20 cellular contexts compared by ENCODE assay signal in genomic region chr6:85383042-85383441, GRCh38.
"Had no signal": no experiment of that assay in that cellular context is flagged by ENCODE, and none has a peak within 500 bp of the region (broad histone marks: within the 10 kb centered on the region; RNA-seq: fewer than 3 reads in every experiment).

No MANE protein-coding gene starts in this region.

- H3K4me1 Mint-ChIP-seq: mesothelial cell of epicardium, neural progenitor cell had no signal

- H3K27me3 ChIP-seq: hepatocyte, neural progenitor cell, ovary, right atrium auricular region, stomach, transverse colon had no signal

- H3K27ac ChIP-seq: hepatocyte, neural progenitor cell, ovary, right atrium auricular region, stomach, thoracic aorta, transverse colon had no signal

- H3K36me3 ChIP-seq: neural progenitor cell, ovary, right atrium auricular region, stomach, thoracic aorta, transverse colon had no signal

- H3K36me3 Mint-ChIP-seq: mesothelial cell of epicardium; natural killer cell treated with Interleukin-12 subunit alpha and Interleukin-12 subunit beta and Interleukin-15 and Interleukin-18, amount 100 ng/mL, for 72 hours; neural progenitor cell had no signal

- ATAC-seq: left cardiac atrium; natural killer cell treated with Interleukin-12 subunit alpha and Interleukin-12 subunit beta and Interleukin-15 and Interleukin-18, amount 100 ng/mL, for 72 hours had no signal

- H3K9me3 ChIP-seq: ovary, right atrium auricular region, stomach, thoracic aorta, transverse colon had no signal

- H3K4me1 ChIP-seq: neural progenitor cell, right atrium auricular region, stomach had no signal

- DNase-seq: effector memory CD4-positive, alpha-beta T cell; erythroblast; foreskin melanocyte; head of caudate nucleus; kidney; left cardiac atrium; nucleus accumbens; ovary; small intestine; stimulated activated CD4-positive, alpha-beta T cell treated with anti-CD3 and anti-CD28 coated beads, Interleukin-12 subunit alpha, Interleukin-12 subunit beta, amount 100 ng/mL, for 4 hours; stimulated activated naive CD4-positive, alpha-beta T cell; stomach; substantia nigra; transverse colon had no signal

- H3K9me3 Mint-ChIP-seq: natural killer cell treated with Interleukin-12 subunit alpha and Interleukin-12 subunit beta and Interleukin-15 and Interleukin-18, amount 100 ng/mL, for 72 hours had no signal

- FAIRE-seq: kidney, small intestine had no signal

- H3K9ac ChIP-seq: neural progenitor cell had no signal

- H3K4me2 ChIP-seq: hepatocyte, neural progenitor cell had no signal

- H2AFZ ChIP-seq: hepatocyte, neural progenitor cell had no signal

- H3K4me3 ChIP-seq: hepatocyte, neural progenitor cell, ovary, right atrium auricular region, stomach, thoracic aorta, transverse colon had no signal

- H3K79me2 ChIP-seq: hepatocyte had no signal

- H3K27ac Mint-ChIP-seq: mesothelial cell of epicardium; natural killer cell treated with Interleukin-12 subunit alpha and Interleukin-12 subunit beta and Interleukin-15 and Interleukin-18, amount 100 ng/mL, for 72 hours; neural progenitor cell had no signal

- H3K4me3 Mint-ChIP-seq: mesothelial cell of epicardium; natural killer cell treated with Interleukin-12 subunit alpha and Interleukin-12 subunit beta and Interleukin-15 and Interleukin-18, amount 100 ng/mL, for 72 hours; neural progenitor cell had no signal
